Comparison of ENCODE assay signal across 1 cellular context in the genomic region with DNA sequence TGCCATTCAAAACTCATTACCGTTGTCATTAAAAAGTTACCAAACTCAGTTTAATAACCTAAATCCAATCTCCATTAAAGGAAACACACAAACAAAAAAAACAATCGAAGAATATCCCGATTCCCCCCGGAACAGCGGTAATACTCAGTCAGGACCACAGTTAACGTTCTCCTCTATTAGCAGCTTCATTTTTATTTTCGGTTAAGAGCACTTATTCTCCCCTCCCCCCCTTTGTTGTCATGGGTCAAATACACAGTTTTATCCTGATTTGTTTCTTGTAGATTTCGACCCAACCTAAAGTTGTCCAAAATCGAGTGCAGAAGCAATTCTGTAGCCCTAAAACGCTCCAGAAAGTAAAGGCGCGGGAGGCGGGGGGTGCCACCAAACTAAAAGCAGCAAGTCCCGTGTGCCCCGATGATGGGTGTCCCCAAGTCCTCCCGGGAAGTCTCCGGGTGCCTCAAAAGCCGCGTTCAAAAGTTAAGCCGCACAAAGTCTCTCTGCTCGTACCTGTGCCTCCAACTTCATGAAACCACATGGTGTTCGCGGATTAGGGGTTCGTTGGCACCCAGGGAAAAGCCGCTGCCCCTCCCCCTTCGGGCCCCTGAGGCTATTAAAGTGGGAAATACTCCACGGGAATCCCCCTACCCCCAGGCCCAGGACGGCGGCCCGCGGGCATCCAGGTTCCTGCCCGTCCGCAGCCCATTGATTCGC.
A peak's percentile ranks its signal among the peaks of the same experiment; 100 is the strongest.
TF ChIP-seq lines count a peak whose summit lies in the region.

No MANE protein-coding gene starts in this region.

TF ChIP-seq in HepG2, 621 proteins besides CTCF, POLR2A, EP300 and RAD21 (continues in another document):
- TF ChIP-seq ZNF563 (CRISPR knock-in tag; IDR thresholded peaks at IDR 0.05) (no peak), NR2F2 (IDR thresholded peaks at IDR 0.05; ENCODE audit: borderline replicate concordance, low read depth) (0 out of 2 replicates have a peak, but pooled peaks have one; percentile 34), NR1H2 (CRISPR knock-in tag; IDR thresholded peaks at IDR 0.05; ENCODE audit: borderline replicate concordance, low read depth) (no peak), ZFP36L1 (CRISPR knock-in tag; IDR thresholded peaks at IDR 0.05) (0 out of 2 replicates have a peak, but pooled peaks have one; percentile 8), POLR2AphosphoS5 (IDR thresholded peaks at IDR 0.05; ENCODE audit: low read depth, low read length) (no peak), MED1 (CRISPR knock-in tag; IDR thresholded peaks at IDR 0.05) (no peak), ZEB1 (IDR thresholded peaks at IDR 0.05; ENCODE audit: insufficient replicate concordance, low read depth) (no peak), ZFP91 (CRISPR knock-in tag; IDR thresholded peaks at IDR 0.05; ENCODE audit: borderline replicate concordance) (0 out of 2 replicates have a peak, but pooled peaks have one; percentile 29), DPF2 (CRISPR knock-in tag; IDR thresholded peaks at IDR 0.05; ENCODE audit: borderline replicate concordance, low read depth) (0 out of 2 replicates have a peak, but pooled peaks have one; percentile 25), ZNF232 (CRISPR knock-in tag; IDR thresholded peaks at IDR 0.05; ENCODE audit: borderline replicate concordance) (no peak), NRL (CRISPR knock-in tag; IDR thresholded peaks at IDR 0.05; ENCODE audit: borderline replicate concordance) (peak; percentile 40; the same call in 1 of the 2 replicates), KAT8 (CRISPR knock-in tag; IDR thresholded peaks at IDR 0.05) (no peak), NFRKB (IDR thresholded peaks at IDR 0.05) (no peak), ZNF138 (CRISPR knock-in tag; IDR thresholded peaks at IDR 0.05; ENCODE audit: low read depth) (no peak), ZNF558 (CRISPR knock-in tag; IDR thresholded peaks at IDR 0.05; ENCODE audit: borderline replicate concordance) (0 out of 2 replicates have a peak, but pooled peaks have one; percentile 19), CREBL2 (CRISPR knock-in tag; IDR thresholded peaks at IDR 0.05; ENCODE audit: borderline replicate concordance) (no peak), ZNF281 (CRISPR knock-in tag; IDR thresholded peaks at IDR 0.05; ENCODE audit: borderline replicate concordance) (peak; percentile 31; the same call in 1 of the 2 replicates), ZNF235 (CRISPR knock-in tag; IDR thresholded peaks at IDR 0.05; ENCODE audit: borderline replicate concordance) (peak; percentile 1; the same call in 1 of the 2 replicates), SRSF1 (optimal IDR thresholded peaks at IDR 0.05; ENCODE audit: low read depth, low read length) (no peak), NFAT5 (CRISPR knock-in tag; IDR thresholded peaks at IDR 0.05) (no peak), STAT5B (CRISPR knock-in tag; IDR thresholded peaks at IDR 0.05) (no peak), ZNF609 (CRISPR knock-in tag; IDR thresholded peaks at IDR 0.05; ENCODE audit: borderline replicate concordance) (0 out of 2 replicates have a peak, but pooled peaks have one; percentile 41), HHEX (CRISPR knock-in tag; IDR thresholded peaks at IDR 0.05) (no peak), ZNF7 (CRISPR knock-in tag; IDR thresholded peaks at IDR 0.05) (no peak)
- TF ChIP-seq, protein P1, sequence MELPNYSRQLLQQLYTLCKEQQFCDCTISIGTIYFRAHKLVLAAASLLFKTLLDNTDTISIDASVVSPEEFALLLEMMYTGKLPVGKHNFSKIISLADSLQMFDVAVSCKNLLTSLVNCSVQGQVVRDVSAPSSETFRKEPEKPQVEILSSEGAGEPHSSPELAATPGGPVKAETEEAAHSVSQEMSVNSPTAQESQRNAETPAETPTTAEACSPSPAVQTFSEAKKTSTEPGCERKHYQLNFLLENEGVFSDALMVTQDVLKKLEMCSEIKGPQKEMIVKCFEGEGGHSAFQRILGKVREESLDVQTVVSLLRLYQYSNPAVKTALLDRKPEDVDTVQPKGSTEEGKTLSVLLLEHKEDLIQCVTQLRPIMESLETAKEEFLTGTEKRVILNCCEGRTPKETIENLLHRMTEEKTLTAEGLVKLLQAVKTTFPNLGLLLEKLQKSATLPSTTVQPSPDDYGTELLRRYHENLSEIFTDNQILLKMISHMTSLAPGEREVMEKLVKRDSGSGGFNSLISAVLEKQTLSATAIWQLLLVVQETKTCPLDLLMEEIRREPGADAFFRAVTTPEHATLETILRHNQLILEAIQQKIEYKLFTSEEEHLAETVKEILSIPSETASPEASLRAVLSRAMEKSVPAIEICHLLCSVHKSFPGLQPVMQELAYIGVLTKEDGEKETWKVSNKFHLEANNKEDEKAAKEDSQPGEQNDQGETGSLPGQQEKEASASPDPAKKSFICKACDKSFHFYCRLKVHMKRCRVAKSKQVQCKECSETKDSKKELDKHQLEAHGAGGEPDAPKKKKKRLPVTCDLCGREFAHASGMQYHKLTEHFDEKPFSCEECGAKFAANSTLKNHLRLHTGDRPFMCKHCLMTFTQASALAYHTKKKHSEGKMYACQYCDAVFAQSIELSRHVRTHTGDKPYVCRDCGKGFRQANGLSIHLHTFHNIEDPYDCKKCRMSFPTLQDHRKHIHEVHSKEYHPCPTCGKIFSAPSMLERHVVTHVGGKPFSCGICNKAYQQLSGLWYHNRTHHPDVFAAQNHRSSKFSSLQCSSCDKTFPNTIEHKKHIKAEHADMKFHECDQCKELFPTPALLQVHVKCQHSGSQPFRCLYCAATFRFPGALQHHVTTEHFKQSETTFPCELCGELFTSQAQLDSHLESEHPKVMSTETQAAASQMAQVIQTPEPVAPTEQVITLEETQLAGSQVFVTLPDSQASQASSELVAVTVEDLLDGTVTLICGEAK (IDR thresholded peaks at IDR 0.05), result no peak
- TF ChIP-seq, protein P1 (CRISPR knock-in tag; IDR thresholded peaks at IDR 0.05), result peak; percentile 15; the same call in 1 of the 2 replicates
